In the genomic region with DNA sequence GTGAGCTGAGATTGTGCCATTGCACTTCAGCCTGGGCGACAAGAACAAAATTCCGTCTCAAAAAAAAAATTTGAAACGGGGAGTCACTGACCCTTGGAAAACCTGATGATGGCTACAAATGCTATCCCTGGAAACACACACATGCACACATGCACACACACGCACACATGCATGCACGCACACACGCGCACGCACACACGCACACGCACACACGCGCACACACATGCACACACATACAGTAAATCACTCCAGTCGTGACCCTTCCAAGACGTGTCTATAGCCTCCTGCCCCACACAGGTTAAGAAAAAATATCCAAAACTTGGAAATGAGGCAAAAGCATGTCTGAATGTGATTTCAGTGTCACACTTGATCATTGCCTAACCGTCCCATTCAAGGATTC, we compare ENCODE assay signal across 1 cellular context.
A peak's percentile ranks its signal among the peaks of the same experiment; 100 is the strongest.
TF ChIP-seq lines count a peak whose summit lies in the region.

No MANE protein-coding gene starts in this region.

TF ChIP-seq in GM12878, 131 proteins besides CTCF, POLR2A, EP300 and RAD21:
- TF ChIP-seq GATAD2B (conservative IDR thresholded peaks at IDR 0.05; ENCODE audit: low read depth), result no peak
- TF ChIP-seq POU2F2 (IDR thresholded peaks at IDR 0.05; ENCODE audit: borderline replicate concordance, low read depth, low read length), result no peak
- TF ChIP-seq IKZF1 (conservative IDR thresholded peaks at IDR 0.05), result no peak
- no peak for TF ChIP-seq EGR1 (IDR thresholded peaks at IDR 0.05; ENCODE audit: borderline replicate concordance in 1 of 2, low read depth in 2 of 2, low read length in 2 of 2)
- TF ChIP-seq CHD4 (IDR thresholded peaks at IDR 0.05), result no peak
- no peak for TF ChIP-seq YBX1 (IDR thresholded peaks at IDR 0.05)
- TF ChIP-seq FOXK2 (IDR thresholded peaks at IDR 0.05), result no peak
- no peak for TF ChIP-seq ZZZ3 (IDR thresholded peaks at IDR 0.05; ENCODE audit: control insufficient read depth, insufficient read length, low read depth)
- TF ChIP-seq TARDBP (IDR thresholded peaks at IDR 0.05; ENCODE audit: borderline replicate concordance), result no peak
- no peak for TF ChIP-seq RBBP5 (conservative IDR thresholded peaks at IDR 0.05)
- no peak for TF ChIP-seq CBFB (IDR thresholded peaks at IDR 0.05; ENCODE audit: low read depth)
- no peak for TF ChIP-seq MYB (IDR thresholded peaks at IDR 0.05; ENCODE audit: borderline replicate concordance, low read depth, low read length)
- TF ChIP-seq, protein P1, sequence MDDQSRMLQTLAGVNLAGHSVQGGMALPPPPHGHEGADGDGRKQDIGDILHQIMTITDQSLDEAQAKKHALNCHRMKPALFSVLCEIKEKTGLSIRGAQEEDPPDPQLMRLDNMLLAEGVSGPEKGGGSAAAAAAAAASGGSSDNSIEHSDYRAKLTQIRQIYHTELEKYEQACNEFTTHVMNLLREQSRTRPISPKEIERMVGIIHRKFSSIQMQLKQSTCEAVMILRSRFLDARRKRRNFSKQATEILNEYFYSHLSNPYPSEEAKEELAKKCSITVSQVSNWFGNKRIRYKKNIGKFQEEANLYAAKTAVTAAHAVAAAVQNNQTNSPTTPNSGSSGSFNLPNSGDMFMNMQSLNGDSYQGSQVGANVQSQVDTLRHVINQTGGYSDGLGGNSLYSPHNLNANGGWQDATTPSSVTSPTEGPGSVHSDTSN (IDR thresholded peaks at IDR 0.05; ENCODE audit: insufficient replicate concordance, low read depth, low read length), result peak; percentile 69
- TF ChIP-seq TCF3 (IDR thresholded peaks at IDR 0.05; ENCODE audit: borderline replicate concordance, insufficient read depth, low read depth, low read length), result peak; percentile 75; the same call in 1 of the 2 replicates
- TF ChIP-seq BCL11A (IDR thresholded peaks at IDR 0.05; ENCODE audit: low read depth, low read length), result no peak
- TF ChIP-seq BACH1 (IDR thresholded peaks at IDR 0.05; ENCODE audit: borderline replicate concordance), result no peak
- TF ChIP-seq, protein P2, sequence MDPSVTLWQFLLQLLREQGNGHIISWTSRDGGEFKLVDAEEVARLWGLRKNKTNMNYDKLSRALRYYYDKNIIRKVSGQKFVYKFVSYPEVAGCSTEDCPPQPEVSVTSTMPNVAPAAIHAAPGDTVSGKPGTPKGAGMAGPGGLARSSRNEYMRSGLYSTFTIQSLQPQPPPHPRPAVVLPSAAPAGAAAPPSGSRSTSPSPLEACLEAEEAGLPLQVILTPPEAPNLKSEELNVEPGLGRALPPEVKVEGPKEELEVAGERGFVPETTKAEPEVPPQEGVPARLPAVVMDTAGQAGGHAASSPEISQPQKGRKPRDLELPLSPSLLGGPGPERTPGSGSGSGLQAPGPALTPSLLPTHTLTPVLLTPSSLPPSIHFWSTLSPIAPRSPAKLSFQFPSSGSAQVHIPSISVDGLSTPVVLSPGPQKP (IDR thresholded peaks at IDR 0.05; ENCODE audit: low read depth, low read length), result no peak
- TF ChIP-seq RCOR1 (conservative IDR thresholded peaks at IDR 0.05; ENCODE audit: low read depth, low read length), result no peak
- no peak for TF ChIP-seq JUND (IDR thresholded peaks at IDR 0.05; ENCODE audit: low read depth, low read length)
- TF ChIP-seq SREBF1 (IDR thresholded peaks at IDR 0.05; ENCODE audit: low read length), result no peak
- TF ChIP-seq ZBED1 (IDR thresholded peaks at IDR 0.05; ENCODE audit: borderline replicate concordance), result no peak
- TF ChIP-seq, protein P3, sequence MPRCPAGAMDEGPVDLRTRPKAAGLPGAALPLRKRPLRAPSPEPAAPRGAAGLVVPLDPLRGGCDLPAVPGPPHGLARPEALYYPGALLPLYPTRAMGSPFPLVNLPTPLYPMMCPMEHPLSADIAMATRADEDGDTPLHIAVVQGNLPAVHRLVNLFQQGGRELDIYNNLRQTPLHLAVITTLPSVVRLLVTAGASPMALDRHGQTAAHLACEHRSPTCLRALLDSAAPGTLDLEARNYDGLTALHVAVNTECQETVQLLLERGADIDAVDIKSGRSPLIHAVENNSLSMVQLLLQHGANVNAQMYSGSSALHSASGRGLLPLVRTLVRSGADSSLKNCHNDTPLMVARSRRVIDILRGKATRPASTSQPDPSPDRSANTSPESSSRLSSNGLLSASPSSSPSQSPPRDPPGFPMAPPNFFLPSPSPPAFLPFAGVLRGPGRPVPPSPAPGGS (IDR thresholded peaks at IDR 0.05; ENCODE audit: borderline replicate concordance, insufficient read depth, low read depth, low read length, poor library complexity, severe bottlenecking), result peak; percentile 99
TF ChIP-seq in GM12878: peak in this region for 3.
